Comparison of ENCODE assay signal across 1 cellular context in genomic region chr1:206955476-206956312, GRCh38.
TF ChIP-seq lines count a peak whose summit lies in the region.

No MANE protein-coding gene starts in this region.

TF ChIP-seq in GM12878, 131 proteins besides CTCF, POLR2A, EP300 and RAD21 (continued from another document):
- TF ChIP-seq CUX1 (IDR thresholded peaks at IDR 0.05; ENCODE audit: insufficient replicate concordance, low read depth, low read length): no peak
- TF ChIP-seq ZBED1 (IDR thresholded peaks at IDR 0.05; ENCODE audit: borderline replicate concordance): 0 out of 2 replicates have a peak, but pooled peaks have one; percentile 54
- no peak for TF ChIP-seq GABPA (IDR thresholded peaks at IDR 0.05; ENCODE audit: low read depth)
- TF ChIP-seq ZBTB40 (IDR thresholded peaks at IDR 0.05; ENCODE audit: borderline replicate concordance): no peak
- no peak for TF ChIP-seq EGR1 (IDR thresholded peaks at IDR 0.05; ENCODE audit: borderline replicate concordance in 1 of 2, low read depth in 2 of 2, low read length in 2 of 2)
- TF ChIP-seq MTA2 (IDR thresholded peaks at IDR 0.05; ENCODE audit: low read depth): 0 out of 2 replicates have a peak, but pooled peaks have one; percentile 16
- TF ChIP-seq MLLT1 (IDR thresholded peaks at IDR 0.05): peak; percentile 45; the same call in 1 of the 2 replicates
- TF ChIP-seq USF1 (IDR thresholded peaks at IDR 0.05; ENCODE audit: borderline replicate concordance, extremely low read length, insufficient read depth, low read depth, low read length): peak; percentile 42
- TF ChIP-seq CEBPB (IDR thresholded peaks at IDR 0.05; ENCODE audit: borderline replicate concordance in 1 of 2, low read depth in 2 of 2, low read length in 2 of 2): no peak
- TF ChIP-seq RELB (IDR thresholded peaks at IDR 0.05; ENCODE audit: low read depth): peak; percentile 61; the same call in 1 of the 2 replicates
- TF ChIP-seq HDGF (IDR thresholded peaks at IDR 0.05): no peak
- no peak for TF ChIP-seq SMC3 (IDR thresholded peaks at IDR 0.05; ENCODE audit: borderline replicate concordance, low read length)
- TF ChIP-seq PRDM15 (CRISPR knock-in tag; IDR thresholded peaks at IDR 0.05): no peak
